9 cellular contexts compared by ENCODE assay signal in genomic region chr20:43949741-43950618, GRCh38. TPM values are rescaled to one million over a fixed set of nuclear protein-coding genes. Genes with fewer than 3 reads are reported as not detected.
DNase-seq lines count a peak whose midpoint lies in the region; ATAC-seq, FAIRE-seq and TF ChIP-seq lines count a peak whose summit lies in the region.
"Had no signal": no experiment of that assay in that cellular context is flagged by ENCODE, and none has a peak within 500 bp of the region (broad histone marks: within the 10 kb centered on the region; RNA-seq: fewer than 3 reads in every experiment).

No MANE protein-coding gene starts in this region.

- H3K9me3 ChIP-seq in mucosa of descending colon (no peaks in the 10 kb centered on the region), ovary (no peaks in the 10 kb centered on the region)
- H3K9me3 ChIP-seq: psoas muscle had no signal

- no peaks in the 10 kb centered on the region for H3K27me3 ChIP-seq in ovary

- no peak overlapping the region for H3K27ac ChIP-seq in ovary
- H3K27ac ChIP-seq: psoas muscle had no signal

- no peak for TF ChIP-seq EP300 in ovary (IDR thresholded peaks at IDR 0.05)

- no peak overlapping the region for H3K4me3 ChIP-seq in mucosa of descending colon
- H3K4me3 ChIP-seq in ovary = no peak overlapping the region
- H3K4me3 ChIP-seq: psoas muscle had no signal

- intact Hi-C loops in mucosa of descending colon (cut with DNase I, micrococcal nuclease) = no loop called here
- intact Hi-C loops in ovary (cut with DNase I) = no loop called here

- no peak for FAIRE-seq in D721Med (lab: Jason Lieb, UNC)

- 56 to 63% (median 62%) methylated on average over 18 of the region's 18 CpGs for WGBS in ovary, 3 donors

- peaks cover 3% of the 10 kb centered on the region for H3K4me1 ChIP-seq in mucosa of descending colon (ENCODE audit: low read depth)
- H3K4me1 ChIP-seq in ovary (ENCODE audit: insufficient read depth) = peaks cover 4% of the 10 kb centered on the region
- H3K4me1 ChIP-seq: psoas muscle had no signal

- TF ChIP-seq CTCF in mucosa of descending colon (IDR thresholded peaks at IDR 0.05) = no peak
- TF ChIP-seq CTCF in D721Med (IDR thresholded peaks at IDR 0.05; ENCODE audit: insufficient read depth, missing control alignments) = no peak
- no peak for TF ChIP-seq CTCF in ovary (IDR thresholded peaks at IDR 0.05)

- DNase-seq in CD1c-positive myeloid dendritic cell (ENCODE audit: extremely low spot score) (peak; percentile 44), NOMO-1 treated with dmso at 0.1 percent for 144 hours (lab: John Stamatoyannopoulos, UW; ENCODE audit: unreplicated experiment) (peak; percentile 83), mucosa of descending colon (peak; percentile 58 to 83 (median 63)), D721Med (ENCODE audit: insufficient read length, low spot score) (no peak), ovary (no peak)
- peak; percentile 71 for DNase-seq in activated T-cell treated with anti-CD3 and anti-CD28 coated beads, Interleukin-2, amount 50 U/mL, for 1 hour

- ATAC-seq in GM21529 (IDR thresholded peaks at IDR 0.05; ENCODE audit: unreplicated experiment) (peak; percentile 72), mucosa of descending colon (peak; percentile 81), HG02571 (IDR thresholded peaks at IDR 0.05; ENCODE audit: unreplicated experiment) (no peak)
- ATAC-seq: psoas muscle had no signal

- no peaks in the 10 kb centered on the region for H3K36me3 ChIP-seq in mucosa of descending colon (ENCODE audit: low read depth)
- H3K36me3 ChIP-seq in ovary = no peaks in the 10 kb centered on the region

- TF ChIP-seq POLR2A in ovary (IDR thresholded peaks at IDR 0.05) = no peak

RNA-seq across cellular contexts. Expression of gene TOX2, which starts 35.3 kb away (rescaled TPM):
- total RNA-seq in mucosa of descending colon (1 to 10 TPM; 2.9 to 6.1 (median 5.5) TPM), ovary (1 to 10 TPM in 6 of 7 donors, under 1 TPM in 1; 0.69 to 5.6 (median 1.3) TPM)
- 1 to 10 TPM; 2.3 to 4.0 TPM for polyA plus RNA-seq in ovary

Comparison
In these comparisons a context has a peak if more than half of its experiments do, and no peak if none do; other contexts are left out.
1. DNase-seq: peak in CD1c-positive myeloid dendritic cell (single experiment), NOMO-1 treated with dmso at 0.1 percent for 144 hours (single experiment), activated T-cell treated with anti-CD3 and anti-CD28 coated beads, Interleukin-2, amount 50 U/mL, for 1 hour (single experiment) and mucosa of descending colon (3 of 3); none in D721Med (single experiment) and ovary (0 of 5).